15 cellular contexts compared by ENCODE assay signal in the genomic region with DNA sequence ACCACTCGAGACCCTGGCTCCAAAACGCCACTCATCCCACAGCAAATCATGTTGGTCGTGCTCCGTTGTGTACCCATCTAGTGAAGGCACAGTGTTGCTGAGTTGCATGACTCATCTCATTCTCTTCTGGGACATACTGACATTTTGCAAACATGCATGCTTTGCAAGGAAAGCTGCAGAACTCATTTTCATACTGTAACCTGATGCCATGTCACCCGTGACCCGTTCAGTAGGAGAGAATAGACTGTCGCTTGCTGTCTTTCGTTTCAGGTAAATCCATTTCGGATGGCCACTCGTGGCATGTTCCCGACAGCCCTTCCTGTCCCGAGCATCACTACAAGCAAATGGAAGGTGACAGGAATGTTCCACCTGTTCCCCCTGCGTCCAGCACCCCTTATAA.
A peak's percentile ranks its signal among the peaks of the same experiment; 100 is the strongest.
DNase-seq lines count a peak whose midpoint lies in the region; ATAC-seq, FAIRE-seq and TF ChIP-seq lines count a peak whose summit lies in the region.
"Had no signal": no experiment of that assay in that cellular context is flagged by ENCODE, and none has a peak within 500 bp of the region (broad histone marks: within the 10 kb centered on the region; RNA-seq: fewer than 3 reads in every experiment).

No MANE protein-coding gene starts in this region.

- FAIRE-seq in urothelium cell line (lab: Jason Lieb, UNC): peak; percentile 96
- FAIRE-seq: GM12892 had no signal

- WGBS in heart left ventricle, 4 donors: 72 to 81% (median 76%) methylated on average over 13 of the region's 13 CpGs

- H3K27ac ChIP-seq in heart left ventricle (peak overlapping the region in 10 of 12 donors; percentile 8 to 89 (median 70)), PC-3 (ENCODE audit: low read length) (no peak overlapping the region), GM23338 (ENCODE audit: low read depth) (no peak overlapping the region)
- H3K27ac ChIP-seq: 22Rv1; BLaER1 treated with 17β-estradiol and CSF1 and Interleukin-3, amounts not matched to agents 10 nM and 100 nM; HL-60 had no signal

- peaks cover 25 to 54% (median 27%) of the 10 kb centered on the region in 3 donors for H3K4me1 Mint-ChIP-seq in naive B cell
- no peaks in the 10 kb centered on the region for H3K4me1 Mint-ChIP-seq in GM23338

- H2AFZ ChIP-seq in PC-3 (ENCODE audit: low read length): no peak overlapping the region
- no peak overlapping the region for H2AFZ ChIP-seq in GM23338

- peak overlapping the region in 4 of 6 donors; percentile 64 to 75 (median 70) for H3K27ac Mint-ChIP-seq in naive B cell
- H3K27ac Mint-ChIP-seq in GM23338: no peak overlapping the region

- POLR2A ChIA-PET in PC-3 (lab: Charles Lee; ENCODE audit: unreplicated experiment): no interaction called here

- CTCF ChIA-PET in PC-3 (lab: Charles Lee): no interaction called here

- H3K4me1 ChIP-seq in heart left ventricle (peaks cover 0 to 82% (median 23%) of the 10 kb centered on the region in 12 donors), PC-3 (ENCODE audit: insufficient read depth, low read length) (no peaks in the 10 kb centered on the region), GM23338 (ENCODE audit: insufficient read depth) (no peaks in the 10 kb centered on the region)

- peaks cover 22 to 24% of the 10 kb centered on the region in 2 donors for H3K36me3 Mint-ChIP-seq in naive B cell
- H3K36me3 Mint-ChIP-seq in GM23338 (ENCODE audit: low read depth): peaks cover 72% of the 10 kb centered on the region

- no peak for DNase-seq in heart left ventricle
- no peak for DNase-seq in cardiac septum (ENCODE audit: low spot score)
- DNase-seq in PC-3: no peak
- no peak for DNase-seq in naive B cell
- no peak for DNase-seq in urothelium cell line (ENCODE audit: low spot score)
- no peak for DNase-seq in stimulated activated CD8-positive, alpha-beta memory T cell treated with anti-CD3 and anti-CD28 coated beads, Interleukin-4, amount 100 ng/mL, for 48 hours
- no peak for DNase-seq in GM23338 (ENCODE audit: low spot score)
- no peak for DNase-seq in AG20443 (ENCODE audit: low spot score)
- DNase-seq: KG1, NCI-H1092, NCI-H69 had no signal

- BruUV-seq in PC-3 (replicated peaks; lab: Mats Ljungman, UMichigan): no TSS peak

- no peaks in the 10 kb centered on the region for H3K27me3 ChIP-seq in heart left ventricle
- no peaks in the 10 kb centered on the region for H3K27me3 ChIP-seq in PC-3 (ENCODE audit: low read length)
- H3K27me3 ChIP-seq in GM23338 (ENCODE audit: insufficient read depth): no peaks in the 10 kb centered on the region
- H3K27me3 ChIP-seq: BLaER1 treated with 17β-estradiol and CSF1 and Interleukin-3, amounts not matched to agents 10 nM and 100 nM had no signal

- no peaks in the 10 kb centered on the region for H4K20me1 ChIP-seq in PC-3 (ENCODE audit: low read length)
- no peaks in the 10 kb centered on the region; the same call in 1 of the 2 replicates for H4K20me1 ChIP-seq in GM23338 (replicated peaks; ENCODE audit: insufficient read depth)
- H4K20me1 ChIP-seq: BLaER1 treated with 17β-estradiol and CSF1 and Interleukin-3, amounts not matched to agents 10 nM and 100 nM had no signal

- no peak overlapping the region for H3K9ac ChIP-seq in PC-3 (ENCODE audit: low read length)
- H3K9ac ChIP-seq: BLaER1 treated with 17β-estradiol and CSF1 and Interleukin-3, amounts not matched to agents 10 nM and 100 nM had no signal

- no peak for ATAC-seq in heart left ventricle
- ATAC-seq in PC-3: peak; percentile 31
- ATAC-seq in naive B cell (ENCODE audit: low read depth in 2 of 2): no peak
- ATAC-seq in GM23338: no peak

- H3K9me3 ChIP-seq in heart left ventricle: no peaks in the 10 kb centered on the region
- no peaks in the 10 kb centered on the region for H3K9me3 ChIP-seq in PC-3 (ENCODE audit: low read length)
- H3K9me3 ChIP-seq: BLaER1 treated with 17β-estradiol and CSF1 and Interleukin-3, amounts not matched to agents 10 nM and 100 nM had no signal

- H3K9me2 ChIP-seq in PC-3 (replicated peaks; ENCODE audit: low read length) (no peaks in the 10 kb centered on the region), GM23338 (ENCODE audit: insufficient read depth) (no peaks in the 10 kb centered on the region)

- no peak for TF ChIP-seq POLR2A in heart left ventricle (IDR thresholded peaks at IDR 0.05)

- H3K36me3 ChIP-seq in heart left ventricle: peaks cover 0 to 100% (median 93%) of the 10 kb centered on the region in 9 donors
- H3K36me3 ChIP-seq in PC-3 (ENCODE audit: low read depth, low read length): no peaks in the 10 kb centered on the region
- H3K36me3 ChIP-seq in GM23338 (ENCODE audit: insufficient read depth): peaks cover 30% of the 10 kb centered on the region

- H3K9me3 Mint-ChIP-seq in naive B cell (no peaks in the 10 kb centered on the region), GM23338 (no peaks in the 10 kb centered on the region)

- H3K27me3 Mint-ChIP-seq in naive B cell (no peaks in the 10 kb centered on the region), GM23338 (ENCODE audit: insufficient read depth, low read depth, poor library complexity) (peaks cover 2% of the 10 kb centered on the region)

- H3K79me2 ChIP-seq in PC-3 (ENCODE audit: low read length): no peaks in the 10 kb centered on the region
- no peaks in the 10 kb centered on the region for H3K79me2 ChIP-seq in GM23338 (replicated peaks; ENCODE audit: insufficient read depth)

- H3K4me3 ChIP-seq in heart left ventricle (peak overlapping the region in 4 of 12 donors; percentile 27 to 50 (median 46)), PC-3 (ENCODE audit: low read length) (no peak overlapping the region), GM23338 (no peak overlapping the region)
- H3K4me3 ChIP-seq: BLaER1 treated with 17β-estradiol and CSF1 and Interleukin-3, amounts not matched to agents 10 nM and 100 nM had no signal

- H3K4me2 ChIP-seq in PC-3 (ENCODE audit: low read length): no peak overlapping the region
- H3K4me2 ChIP-seq in GM23338: no peak overlapping the region
- H3K4me2 ChIP-seq: BLaER1 treated with 17β-estradiol and CSF1 and Interleukin-3, amounts not matched to agents 10 nM and 100 nM had no signal

- no peaks in the 10 kb centered on the region for H3F3A ChIP-seq in PC-3 (ENCODE audit: low read length, unreplicated experiment)
- H3F3A ChIP-seq in GM23338 (replicated peaks; ENCODE audit: low read depth): 0 out of 2 replicates have a peak, but pooled peaks cover 2% of the 10 kb centered on the region

- TF ChIP-seq CTCF in heart left ventricle (IDR thresholded peaks at IDR 0.05) (no peak), PC-3 (conservative IDR thresholded peaks at IDR 0.05; ENCODE audit: low read depth, low read length) (no peak), GM23338 (conservative IDR thresholded peaks at IDR 0.05; ENCODE audit: low read depth in 2 of 2) (no peak)

- intact Hi-C loops in heart left ventricle (cut with DNase I) (loop anchor here in 1 of 10 donors (2.0 kb wide), 1 partner anchor 17 kb away; no protein-coding TSS in a partner anchor), cardiac septum (cut with DNase I) (no loop called here), PC-3 (cut with micrococcal nuclease) (no loop called here)

- H3K4me3 Mint-ChIP-seq in naive B cell (no peak overlapping the region), GM23338 (no peak overlapping the region)

TF ChIP-seq in GM23338, 12 proteins besides CTCF, POLR2A, EP300 and RAD21 (continues in another document):
- TF ChIP-seq STAT1 (IDR thresholded peaks at IDR 0.05; ENCODE audit: unreplicated experiment) (no peak), CREB1 (CRISPR knock-in tag; IDR thresholded peaks at IDR 0.05; ENCODE audit: low read depth) (no peak), ZNF331 (CRISPR knock-in tag; IDR thresholded peaks at IDR 0.05; ENCODE audit: low read depth) (no peak), EZH2 (IDR thresholded peaks at IDR 0.05; ENCODE audit: low read depth, unreplicated experiment) (no peak), ZNF114 (CRISPR knock-in tag; IDR thresholded peaks at IDR 0.05) (no peak), POLR2AphosphoS5 (IDR thresholded peaks at IDR 0.05; ENCODE audit: low read depth) (no peak), REST (IDR thresholded peaks at IDR 0.05; ENCODE audit: unreplicated experiment) (no peak), NANOG (IDR thresholded peaks at IDR 0.05; ENCODE audit: borderline replicate concordance) (no peak)
- TF ChIP-seq, protein P1, sequence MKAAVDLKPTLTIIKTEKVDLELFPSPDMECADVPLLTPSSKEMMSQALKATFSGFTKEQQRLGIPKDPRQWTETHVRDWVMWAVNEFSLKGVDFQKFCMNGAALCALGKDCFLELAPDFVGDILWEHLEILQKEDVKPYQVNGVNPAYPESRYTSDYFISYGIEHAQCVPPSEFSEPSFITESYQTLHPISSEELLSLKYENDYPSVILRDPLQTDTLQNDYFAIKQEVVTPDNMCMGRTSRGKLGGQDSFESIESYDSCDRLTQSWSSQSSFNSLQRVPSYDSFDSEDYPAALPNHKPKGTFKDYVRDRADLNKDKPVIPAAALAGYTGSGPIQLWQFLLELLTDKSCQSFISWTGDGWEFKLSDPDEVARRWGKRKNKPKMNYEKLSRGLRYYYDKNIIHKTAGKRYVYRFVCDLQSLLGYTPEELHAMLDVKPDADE (IDR thresholded peaks at IDR 0.05): no peak

Comparison
In these comparisons a context has a peak if more than half of its experiments do, and no peak if none do; other contexts are left out.
1. H3K27ac ChIP-seq: peak in heart left ventricle (10 of 12); none in PC-3 (single experiment) and GM23338 (single experiment).